19 cellular contexts compared by ENCODE assay signal in genomic region chr11:34348919-34349318, GRCh38. TPM values are rescaled to one million over a fixed set of nuclear protein-coding genes. Genes with fewer than 3 reads are reported as not detected.
A peak's percentile ranks its signal among the peaks of the same experiment; 100 is the strongest.
DNase-seq lines count a peak whose midpoint lies in the region; ATAC-seq, FAIRE-seq and TF ChIP-seq lines count a peak whose summit lies in the region.
"Had no signal": no experiment of that assay in that cellular context is flagged by ENCODE, and none has a peak within 500 bp of the region (broad histone marks: within the 10 kb centered on the region; RNA-seq: fewer than 3 reads in every experiment).

No MANE protein-coding gene starts in this region.

- H3K36me3 ChIP-seq in CD8-positive, alpha-beta T cell (ENCODE audit: insufficient read depth, low read length) = no peaks in the 10 kb centered on the region
- H3K36me3 ChIP-seq: HAP-1 had no signal

- no peak for TF ChIP-seq POLR2A in A549 (IDR thresholded peaks at IDR 0.05; ENCODE audit: low read length)

- no peak for ATAC-seq in A549
- no peak for ATAC-seq in CD8-positive, alpha-beta T cell
- ATAC-seq: esophagus mucosa, natural killer cell had no signal

- H3K27me3 Mint-ChIP-seq in CD8-positive, alpha-beta T cell (ENCODE audit: low read depth) = peaks cover 21% of the 10 kb centered on the region

- TF ChIP-seq RAD21 in A549 (conservative IDR thresholded peaks at IDR 0.05 in 1 of 2, IDR thresholded peaks at IDR 0.05 in 1 of 2) = no peak

- no peaks in the 10 kb centered on the region for H3K36me3 Mint-ChIP-seq in CD8-positive, alpha-beta T cell
- H3K36me3 Mint-ChIP-seq: activated naive CD8-positive, alpha-beta T cell treated with anti-CD3 and anti-CD28 coated beads for 36 hours; natural killer cell had no signal

- peaks cover 3% of the 10 kb centered on the region for H3K27me3 ChIP-seq in CD8-positive, alpha-beta T cell (ENCODE audit: insufficient read depth, low read length)

- FAIRE-seq in A549 (lab: Jason Lieb, UNC) = no peak

- H3K4me3 Mint-ChIP-seq in CD8-positive, alpha-beta T cell = no peak overlapping the region
- H3K4me3 Mint-ChIP-seq: activated naive CD8-positive, alpha-beta T cell treated with anti-CD3 and anti-CD28 coated beads for 36 hours; CD8-positive, alpha-beta memory T cell; natural killer cell had no signal

- peak overlapping the region; percentile 60 to 88; a peak in 5 of 6 replicates for H3K27ac ChIP-seq in A549
- H3K27ac ChIP-seq in CD8-positive, alpha-beta T cell (ENCODE audit: low read depth, low read length) = no peak overlapping the region
- H3K27ac ChIP-seq: parathyroid adenoma had no signal

- no peak for TF ChIP-seq CTCF in A549 (IDR thresholded peaks at IDR 0.05)
- TF ChIP-seq CTCF in GM13976 (IDR thresholded peaks at IDR 0.05; ENCODE audit: borderline replicate concordance, control extremely low read depth, extremely low read depth, insufficient read depth, missing control alignments) = no peak
- TF ChIP-seq CTCF in CD8-positive, alpha-beta T cell (IDR thresholded peaks at IDR 0.05) = no peak

- TF ChIP-seq EP300 in A549 (IDR thresholded peaks at IDR 0.05) = no peak

- intact Hi-C loops in CD8-positive, alpha-beta T cell (cut with DNase I, micrococcal nuclease) = no loop called here

- H3K9me3 Mint-ChIP-seq in CD8-positive, alpha-beta T cell = no peaks in the 10 kb centered on the region
- H3K9me3 Mint-ChIP-seq: activated naive CD8-positive, alpha-beta T cell treated with anti-CD3 and anti-CD28 coated beads for 36 hours; CD8-positive, alpha-beta memory T cell; natural killer cell had no signal

- H3K4me3 ChIP-seq in A549 = no peak overlapping the region
- no peak overlapping the region for H3K4me3 ChIP-seq in CD8-positive, alpha-beta T cell (ENCODE audit: low read depth, low read length)
- H3K4me3 ChIP-seq: HAP-1 had no signal

- in situ Hi-C loops in GM13976 (cut with MboI; ENCODE audit: low sequenced_read_pairs, unreplicated experiment) = no loop called here

- peaks cover 94% of the 10 kb centered on the region for H3K4me1 ChIP-seq in A549
- no peaks in the 10 kb centered on the region for H3K4me1 ChIP-seq in CD8-positive, alpha-beta T cell (ENCODE audit: insufficient read depth, low read length)
- H3K4me1 ChIP-seq: HAP-1, parathyroid adenoma had no signal

- H3K4me2 ChIP-seq in A549 = peak overlapping the region; percentile 90

- CTCF ChIA-PET in A549 (lab: Yijun Ruan, JAX) = interaction anchor here (0.8 to 10.3 kb wide), 4 partner anchors 13 to 491 kb away, joined by 3 to 113 read pairs (median 5); no protein-coding TSS in a partner anchor
- CTCF ChIA-PET in CD8-positive, alpha-beta T cell (lab: Charles Lee) = interaction anchor here (6.0 kb wide), 1 partner anchor 8 kb away, joined by 28 read pairs; the partner anchor contains the start of gene ABTB2

- no peak for DNase-seq in A549 (ENCODE audit: low read depth in 1 of 2, low spot score in 1 of 2)
- DNase-seq in DMS79 (lab: John Stamatoyannopoulos, UW) = peak; percentile 85
- peak; percentile 81 for DNase-seq in NCI-H2029 treated with DMSO at 0.1 percent for 48 hours (lab: John Stamatoyannopoulos, UW)
- peak; percentile 42 for DNase-seq in left kidney (ENCODE audit: low read depth, low spot score)
- no peak for DNase-seq in effector CD8-positive, alpha-beta T cell (lab: John Stamatoyannopoulos, UW)
- no peak for DNase-seq in DMS153 treated with DMSO at 0.1 percent for 48 hours (lab: John Stamatoyannopoulos, UW; ENCODE audit: unreplicated experiment)
- DNase-seq in GM13976 (ENCODE audit: low spot score) = no peak
- DNase-seq in CD8-positive, alpha-beta T cell = no peak
- DNase-seq: activated CD4-positive, alpha-beta T cell treated with anti-CD3 and anti-CD28 coated beads for 4 hours; activated naive CD8-positive, alpha-beta T cell treated with anti-CD3 and anti-CD28 coated beads for 36 hours; CD8-positive, alpha-beta memory T cell; effector memory CD4-positive, alpha-beta T cell; natural killer cell; NCI-H524 treated with DMSO at 0.1 percent for 48 hours; Right ventricle myocardium superior; T-helper 1 cell had no signal

- POLR2A ChIA-PET in A549 (lab: Yijun Ruan, JAX) = interaction anchor here (5.7 kb wide), 1 partner anchor 8 kb away, joined by 58 read pairs; the partner anchor contains the start of gene ABTB2
- POLR2A ChIA-PET in CD8-positive, alpha-beta T cell (lab: Charles Lee) = interaction anchor here (2.0 kb wide), 1 partner anchor 8 kb away, joined by 5 read pairs; the partner anchor contains the start of gene ABTB2

- H3K27ac Mint-ChIP-seq in CD8-positive, alpha-beta T cell = no peak overlapping the region
- H3K27ac Mint-ChIP-seq: activated naive CD8-positive, alpha-beta T cell treated with anti-CD3 and anti-CD28 coated beads for 36 hours; CD8-positive, alpha-beta memory T cell; natural killer cell had no signal

- no peaks in the 10 kb centered on the region for H3K9me3 ChIP-seq in A549
- no peaks in the 10 kb centered on the region for H3K9me3 ChIP-seq in CD8-positive, alpha-beta T cell (ENCODE audit: low read length)
- H3K9me3 ChIP-seq: HAP-1 had no signal

- WGBS in A549 (ENCODE audit: missing lambda C conversion rate) = 98% methylated on average over 2 of the region's 2 CpGs

- no peaks in the 10 kb centered on the region for H3K4me1 Mint-ChIP-seq in CD8-positive, alpha-beta T cell (ENCODE audit: low read depth)
- H3K4me1 Mint-ChIP-seq: activated naive CD8-positive, alpha-beta T cell treated with anti-CD3 and anti-CD28 coated beads for 36 hours; CD8-positive, alpha-beta memory T cell had no signal

TF ChIP-seq in A549, 52 proteins besides CTCF, POLR2A, EP300 and RAD21:
- TF ChIP-seq MAZ (IDR thresholded peaks at IDR 0.05; ENCODE audit: borderline replicate concordance, low read depth, low read length) (no peak), ZC3H11A (IDR thresholded peaks at IDR 0.05) (no peak), CHD4 (IDR thresholded peaks at IDR 0.05; ENCODE audit: borderline replicate concordance) (no peak), NR3C1 (IDR thresholded peaks at IDR 0.05) (no peak), TFCP2L1 (CRISPR knock-in tag; IDR thresholded peaks at IDR 0.05) (no peak), ZNF302 (CRISPR knock-in tag; IDR thresholded peaks at IDR 0.05) (no peak), FOXS1 (CRISPR knock-in tag; IDR thresholded peaks at IDR 0.05) (no peak), CBX8 (IDR thresholded peaks at IDR 0.05) (no peak), E2F6 (IDR thresholded peaks at IDR 0.05; ENCODE audit: borderline replicate concordance, low read depth) (no peak), TP53 (CRISPR knock-in tag; IDR thresholded peaks at IDR 0.05) (no peak), ZSCAN20 (CRISPR knock-in tag; IDR thresholded peaks at IDR 0.05) (no peak), EHMT2 (IDR thresholded peaks at IDR 0.05; ENCODE audit: low read depth) (no peak), JUN (IDR thresholded peaks at IDR 0.05) (no peak), CHD2 (IDR thresholded peaks at IDR 0.05; ENCODE audit: low read length, partially characterized antibody) (no peak), HOXB5 (CRISPR knock-in tag; IDR thresholded peaks at IDR 0.05) (no peak), ESRRA (IDR thresholded peaks at IDR 0.05; ENCODE audit: borderline replicate concordance, low read length) (no peak), SMC3 (IDR thresholded peaks at IDR 0.05) (no peak)
- TF ChIP-seq, protein P1, sequence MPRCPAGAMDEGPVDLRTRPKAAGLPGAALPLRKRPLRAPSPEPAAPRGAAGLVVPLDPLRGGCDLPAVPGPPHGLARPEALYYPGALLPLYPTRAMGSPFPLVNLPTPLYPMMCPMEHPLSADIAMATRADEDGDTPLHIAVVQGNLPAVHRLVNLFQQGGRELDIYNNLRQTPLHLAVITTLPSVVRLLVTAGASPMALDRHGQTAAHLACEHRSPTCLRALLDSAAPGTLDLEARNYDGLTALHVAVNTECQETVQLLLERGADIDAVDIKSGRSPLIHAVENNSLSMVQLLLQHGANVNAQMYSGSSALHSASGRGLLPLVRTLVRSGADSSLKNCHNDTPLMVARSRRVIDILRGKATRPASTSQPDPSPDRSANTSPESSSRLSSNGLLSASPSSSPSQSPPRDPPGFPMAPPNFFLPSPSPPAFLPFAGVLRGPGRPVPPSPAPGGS (IDR thresholded peaks at IDR 0.05) = no peak
- TF ChIP-seq, protein P2, sequence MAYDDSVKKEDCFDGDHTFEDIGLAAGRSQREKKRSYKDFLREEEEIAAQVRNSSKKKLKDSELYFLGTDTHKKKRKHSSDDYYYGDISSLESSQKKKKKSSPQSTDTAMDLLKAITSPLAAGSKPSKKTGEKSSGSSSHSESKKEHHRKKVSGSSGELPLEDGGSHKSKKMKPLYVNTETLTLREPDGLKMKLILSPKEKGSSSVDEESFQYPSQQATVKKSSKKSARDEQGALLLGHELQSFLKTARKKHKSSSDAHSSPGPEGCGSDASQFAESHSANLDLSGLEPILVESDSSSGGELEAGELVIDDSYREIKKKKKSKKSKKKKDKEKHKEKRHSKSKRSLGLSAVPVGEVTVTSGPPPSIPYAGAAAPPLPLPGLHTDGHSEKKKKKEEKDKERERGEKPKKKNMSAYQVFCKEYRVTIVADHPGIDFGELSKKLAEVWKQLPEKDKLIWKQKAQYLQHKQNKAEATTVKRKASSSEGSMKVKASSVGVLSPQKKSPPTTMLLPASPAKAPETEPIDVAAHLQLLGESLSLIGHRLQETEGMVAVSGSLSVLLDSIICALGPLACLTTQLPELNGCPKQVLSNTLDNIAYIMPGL (CRISPR knock-in tag; IDR thresholded peaks at IDR 0.05; ENCODE audit: borderline replicate concordance) = no peak
- TF ChIP-seq, protein P3, sequence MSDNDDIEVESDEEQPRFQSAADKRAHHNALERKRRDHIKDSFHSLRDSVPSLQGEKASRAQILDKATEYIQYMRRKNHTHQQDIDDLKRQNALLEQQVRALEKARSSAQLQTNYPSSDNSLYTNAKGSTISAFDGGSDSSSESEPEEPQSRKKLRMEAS (IDR thresholded peaks at IDR 0.05) = no peak

RNA-seq across cellular contexts. Expression of gene ABTB2, which starts 8.9 kb away (rescaled TPM):
- polyA plus RNA-seq in A549 (2011; rRNA removed) (8.9 and 10.3 TPM in 2 replicates), A549 (2017; fragmentation: RNase III; extraction: RNeasy Plus Mini Kit Qiagen cat#74134 plus additional on column Dnase treatment) (14.4 to 18.3 TPM (median 15.4 TPM) in 3 replicates)
- polyA plus RNA-seq in A549 (2012; cell fraction: cytosol; rRNA removed) = 15.1 and 21.8 TPM in 2 replicates
- polyA plus RNA-seq in A549 (2012; cell fraction: nucleus; rRNA removed) = 41.6 and 47.3 TPM in 2 replicates
- polyA minus RNA-seq in A549 (2011; rRNA and poly(A)+ RNA removed) = 7.6 and 9.1 TPM in 2 replicates
- 1 to 10 TPM; 2.2 to 2.7 TPM for total RNA-seq in CD8-positive, alpha-beta T cell

Comparison
In these comparisons a context has a peak if more than half of its experiments do, and no peak if none do; other contexts are left out.
1. DNase-seq: peak in DMS79 (single experiment), NCI-H2029 treated with DMSO at 0.1 percent for 48 hours (single experiment) and left kidney (single experiment); none in A549 (0 of 2), effector CD8-positive, alpha-beta T cell (single experiment), DMS153 treated with DMSO at 0.1 percent for 48 hours (single experiment), GM13976 (single experiment) and CD8-positive, alpha-beta T cell (0 of 7).